ENCODE assay signal across 18 cellular contexts in the genomic region with DNA sequence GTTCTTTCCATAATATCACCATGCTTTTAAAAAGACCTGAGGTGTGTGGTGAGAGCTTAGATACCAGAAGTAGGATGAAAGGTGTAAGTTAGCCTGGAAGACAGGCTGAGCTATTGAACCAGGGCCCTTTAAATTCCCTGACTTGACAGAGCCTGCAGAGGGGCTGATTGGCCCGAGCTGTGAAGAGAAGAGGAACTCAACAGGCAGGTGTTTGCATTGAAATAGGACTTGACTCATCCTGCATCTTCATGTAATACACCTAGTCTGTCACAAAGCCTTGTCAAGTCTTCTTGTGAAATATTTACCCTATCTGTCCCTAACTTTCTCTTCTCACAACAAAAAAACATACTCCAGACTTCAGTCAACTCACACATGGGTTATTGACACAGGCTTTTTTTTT. TPM values are rescaled to one million over a fixed set of nuclear protein-coding genes. Genes with fewer than 3 reads are reported as not detected.
DNase-seq lines count a peak whose midpoint lies in the region; ATAC-seq, FAIRE-seq and TF ChIP-seq lines count a peak whose summit lies in the region.
"Had no signal": no experiment of that assay in that cellular context is flagged by ENCODE, and none has a peak within 500 bp of the region (broad histone marks: within the 10 kb centered on the region; RNA-seq: fewer than 3 reads in every experiment).

No MANE protein-coding gene starts in this region.

- peak; percentile 5 for DNase-seq in NCI-H146 (lab: John Stamatoyannopoulos, UW)
- DNase-seq in NCI-H146 treated with DMSO at 0.1 percent for 48 hours (lab: John Stamatoyannopoulos, UW; ENCODE audit: unreplicated experiment): no peak
- peak; percentile 41 for DNase-seq in H9
- peak in 1 of 4 experiments; percentile 30 for DNase-seq in K562 (ENCODE audit: extremely low read depth in 1 of 4, low spot score in 3 of 4)
- peak; percentile 54 for DNase-seq in iPS-NIHi7 (ENCODE audit: extremely low spot score)
- no peak for DNase-seq in HEK293T (ENCODE audit: extremely low spot score)
- no peak for DNase-seq in dorsolateral prefrontal cortex
- no peak for DNase-seq in activated CD4-positive, alpha-beta memory T cell treated with anti-CD3 and anti-CD28 coated beads for 36 hours
- DNase-seq: 8988T; BE2C; CD4-positive, alpha-beta T cell; HCEC 1CT; NCI-H1694; NCI-H2107; NCI-H345; NCI-H774 had no signal

- H4K8ac ChIP-seq in H9 (replicated peaks; ENCODE audit: insufficient read length, low read depth, low read length): no peak overlapping the region

- H4K20me1 ChIP-seq in H9 (ENCODE audit: control insufficient read depth, insufficient read depth, insufficient read length): no peaks in the 10 kb centered on the region
- H4K20me1 ChIP-seq in K562 (replicated peaks; ENCODE audit: control insufficient read depth, insufficient read depth, low read length): no peaks in the 10 kb centered on the region

- no peaks in the 10 kb centered on the region for H3K23me2 ChIP-seq in H9 (ENCODE audit: insufficient read length, low read depth, low read length, poor library complexity, severe bottlenecking)

- no peak overlapping the region for H2BK5ac ChIP-seq in H9 (ENCODE audit: insufficient read length, low read length)

- H2AFZ ChIP-seq in H9 (ENCODE audit: low read length): no peak overlapping the region
- H2AFZ ChIP-seq in K562 (ENCODE audit: low read depth, low read length): peak overlapping the region; percentile 65; the same call in 1 of the 2 replicates

- in situ Hi-C loops in K562 (cut with MboI): no loop called here

- peaks cover 2% of the 10 kb centered on the region; the same call in 1 of the 2 replicates for H3K27me3 ChIP-seq in H9 (ENCODE audit: insufficient read depth, low read length)
- no peaks in the 10 kb centered on the region for H3K27me3 ChIP-seq in K562 (ENCODE audit: control insufficient read depth in 2 of 2, insufficient read depth in 2 of 2, low read length in 2 of 2)
- no peaks in the 10 kb centered on the region for H3K27me3 ChIP-seq in dorsolateral prefrontal cortex
- H3K27me3 ChIP-seq: BE2C had no signal

- no peak overlapping the region for H3K27ac Mint-ChIP-seq in H9
- no peak overlapping the region for H3K27ac Mint-ChIP-seq in activated CD4-positive, alpha-beta memory T cell treated with anti-CD3 and anti-CD28 coated beads for 36 hours
- H3K27ac Mint-ChIP-seq: CD4-positive, alpha-beta T cell; T-helper 1 cell treated with Interleukin-12 subunit alpha and Interleukin-12 subunit beta and Interleukin-4 antibody, amounts not matched to agents 30 μg/mL and 1 μg/mL, for 36 hours had no signal

- no peak overlapping the region for H2BK15ac ChIP-seq in H9 (ENCODE audit: low read depth, low read length)

- TF ChIP-seq EP300 in K562 (IDR thresholded peaks at IDR 0.05; ENCODE audit: low read length): no peak

- H3K27ac ChIP-seq in H9 (ENCODE audit: insufficient read length, low read depth, low read length) (no peak overlapping the region), K562 (ENCODE audit: extremely low read depth, low read depth, low read length) (no peak overlapping the region), dorsolateral prefrontal cortex (no peak overlapping the region)

- H3K4me1 Mint-ChIP-seq in H9: peaks cover 0 to 5% of the 10 kb centered on the region in 2 experiments; a peak in 2 of 4 replicates
- H3K4me1 Mint-ChIP-seq in activated CD4-positive, alpha-beta memory T cell treated with anti-CD3 and anti-CD28 coated beads for 36 hours (ENCODE audit: low read depth): no peaks in the 10 kb centered on the region

- POLR2A ChIA-PET in K562 (lab: Yijun Ruan, JAX): interaction anchor here (0.8 to 8.3 kb wide), 3 partner anchors 14 to 881 kb away, joined by 4 to 84 read pairs (median 5); a partner anchor contains a TSS
- POLR2A ChIA-PET in HEK293T (lab: Yijun Ruan, JAX): interaction anchor here (1.2 kb wide), 1 partner anchor 16 kb away, joined by 4 read pairs; no protein-coding TSS in a partner anchor
- POLR2A ChIA-PET in activated CD4-positive, alpha-beta memory T cell treated with anti-CD3 and anti-CD28 coated beads for 36 hours (lab: Charles Lee): no interaction called here

- CTCF ChIA-PET in K562 (lab: Yijun Ruan, JAX; ENCODE audit: low intra/inter-chr PET ratio) (no interaction called here), HEK293T (lab: Yijun Ruan, JAX) (no interaction called here)
- CTCF ChIA-PET in activated CD4-positive, alpha-beta memory T cell treated with anti-CD3 and anti-CD28 coated beads for 36 hours (lab: Charles Lee): interaction anchor here (0.8 to 1.1 kb wide), 2 partner anchors 35 to 68 kb away, joined by 3 read pairs; no protein-coding TSS in a partner anchor

- no peak overlapping the region for H2BK12ac ChIP-seq in H9 (ENCODE audit: insufficient read length, low read depth, low read length)

- no peaks in the 10 kb centered on the region for H3K9me1 ChIP-seq in K562 (ENCODE audit: control insufficient read depth, insufficient read depth, low read length)

- no peaks in the 10 kb centered on the region for H3K36me3 ChIP-seq in K562 (ENCODE audit: control insufficient read depth, insufficient read depth, low read length)
- H3K36me3 ChIP-seq: BE2C had no signal

- peak; percentile 33 for ATAC-seq in K562

- no peak for TF ChIP-seq RAD21 in K562 (CRISPR knock-in tag; conservative IDR thresholded peaks at IDR 0.05 in 1 of 2, IDR thresholded peaks at IDR 0.05 in 1 of 2)

- TF ChIP-seq CTCF in H9 (conservative IDR thresholded peaks at IDR 0.05) (no peak), K562 (IDR thresholded peaks at IDR 0.05 in 2 of 3, conservative IDR thresholded peaks at IDR 0.05 in 1 of 3; ENCODE audit: insufficient read depth in 2 of 3, low read depth in 1 of 3, low read length in 3 of 3) (no peak), dorsolateral prefrontal cortex (IDR thresholded peaks at IDR 0.05 in 54 of 56, conservative IDR thresholded peaks at IDR 0.05 in 2 of 56; ENCODE audit: low read depth in 1 of 56, partially characterized antibody in 56 of 56) (no peak)

- no peak overlapping the region for H3K4me3 ChIP-seq in K562
- no peak overlapping the region for H3K4me3 ChIP-seq in dorsolateral prefrontal cortex

- no peak overlapping the region for H4K91ac ChIP-seq in H9 (ENCODE audit: insufficient read length, low read depth, low read length)

- H3K4me2 ChIP-seq in H9 (ENCODE audit: insufficient read depth, insufficient read length, low read length): no peak overlapping the region
- H3K4me2 ChIP-seq in K562 (ENCODE audit: insufficient read depth, low read length): no peak overlapping the region

- intact Hi-C loops in K562 (cut with micrococcal nuclease): no loop called here
- intact Hi-C loops in dorsolateral prefrontal cortex (cut with DNase I): no loop called here
- intact Hi-C loops in activated CD4-positive, alpha-beta memory T cell treated with anti-CD3 and anti-CD28 coated beads for 36 hours (cut with micrococcal nuclease): no loop called here

- no peak overlapping the region for H3K9ac ChIP-seq in H9 (ENCODE audit: extremely low read depth, insufficient read length, low read length)
- no peak overlapping the region for H3K9ac ChIP-seq in K562 (ENCODE audit: insufficient read depth in 1 of 2, low read depth in 2 of 2, low read length in 2 of 2)

- no peaks in the 10 kb centered on the region for H3K36me3 Mint-ChIP-seq in H9 (ENCODE audit: insufficient read depth in 1 of 3, low read depth in 3 of 3)
- H3K36me3 Mint-ChIP-seq in activated CD4-positive, alpha-beta memory T cell treated with anti-CD3 and anti-CD28 coated beads for 36 hours: no peaks in the 10 kb centered on the region

- H2AK5ac ChIP-seq in H9 (ENCODE audit: insufficient read length, low read length): no peak overlapping the region

- H3K23ac ChIP-seq in H9 (ENCODE audit: insufficient read length, low read depth, low read length): no peak overlapping the region

- FAIRE-seq in K562 (lab: Jason Lieb, UNC): no peak

- BruUV-seq in K562 (replicated peaks; lab: Mats Ljungman, UMichigan): no TSS peak

- no peak overlapping the region for H2BK20ac ChIP-seq in H9 (ENCODE audit: low read depth, low read length, poor library complexity, severe bottlenecking)

- H3K14ac ChIP-seq in H9 (ENCODE audit: insufficient read depth, low read length): no peak overlapping the region

- no peaks in the 10 kb centered on the region for H3K9me3 Mint-ChIP-seq in H9
- H3K9me3 Mint-ChIP-seq in activated CD4-positive, alpha-beta memory T cell treated with anti-CD3 and anti-CD28 coated beads for 36 hours: no peaks in the 10 kb centered on the region
- H3K9me3 Mint-ChIP-seq: CD4-positive, alpha-beta T cell; T-helper 1 cell treated with Interleukin-12 subunit alpha and Interleukin-12 subunit beta and Interleukin-4 antibody, amounts not matched to agents 30 μg/mL and 1 μg/mL, for 36 hours had no signal

- no peaks in the 10 kb centered on the region for H3K79me1 ChIP-seq in H9 (ENCODE audit: insufficient read depth, low read depth, low read length, poor library complexity, severe bottlenecking)

- H3K4me1 ChIP-seq in H9 (ENCODE audit: insufficient read depth, low read length) (no peaks in the 10 kb centered on the region), K562 (replicated peaks in 1 of 2; ENCODE audit: control insufficient read depth in 2 of 2, insufficient read depth in 2 of 2, low read length in 2 of 2) (peaks cover 16 to 39% of the 10 kb centered on the region in 2 experiments)
- H3K4me1 ChIP-seq: BE2C had no signal

- no peak overlapping the region for H3K18ac ChIP-seq in H9 (ENCODE audit: insufficient read length, low read depth, low read length)

- no peak overlapping the region for H4K5ac ChIP-seq in H9 (ENCODE audit: insufficient read length, low read depth, low read length)

- peaks cover 93% of the 10 kb centered on the region for H3K27me3 Mint-ChIP-seq in H9 (ENCODE audit: low read depth)
- H3K27me3 Mint-ChIP-seq in activated CD4-positive, alpha-beta memory T cell treated with anti-CD3 and anti-CD28 coated beads for 36 hours: peaks cover 6% of the 10 kb centered on the region

- H3K9me3 ChIP-seq in H9 (ENCODE audit: control insufficient read depth, low read depth, low read length): no peaks in the 10 kb centered on the region
- no peaks in the 10 kb centered on the region for H3K9me3 ChIP-seq in K562 (replicated peaks; ENCODE audit: control insufficient read depth, insufficient read depth, low read depth, low read length)
- H3K9me3 ChIP-seq: BE2C had no signal

- no CpG with 5 or more reads among the region's 1 CpG for WGBS in H9 (ENCODE audit: extremely low coverage, insufficient read length, low lambda C conversion rate)
- 0% methylated on average over 1 of the region's 1 CpG for WGBS in K562 (ENCODE audit: insufficient coverage, low coverage, missing lambda C conversion rate)

- H3K79me2 ChIP-seq in H9 (ENCODE audit: insufficient read depth, low read length) (no peaks in the 10 kb centered on the region), K562 (ENCODE audit: control insufficient read depth, insufficient read depth, low read length) (peaks cover 9% of the 10 kb centered on the region; the same call in 1 of the 3 replicates)

- H3K4ac ChIP-seq in H9 (ENCODE audit: low read depth, low read length): no peak overlapping the region

- TF ChIP-seq POLR2A in K562 (conservative IDR thresholded peaks at IDR 0.05): no peak

- no peak overlapping the region for H2BK120ac ChIP-seq in H9 (ENCODE audit: low read depth, low read length, poor library complexity, severe bottlenecking)

- H3T11ph ChIP-seq in H9 (ENCODE audit: low read length): no peak overlapping the region

- H3K4me3 Mint-ChIP-seq in H9: no peak overlapping the region
- H3K4me3 Mint-ChIP-seq in activated CD4-positive, alpha-beta memory T cell treated with anti-CD3 and anti-CD28 coated beads for 36 hours: no peak overlapping the region
- H3K4me3 Mint-ChIP-seq: CD4-positive, alpha-beta T cell; T-helper 1 cell treated with Interleukin-12 subunit alpha and Interleukin-12 subunit beta and Interleukin-4 antibody, amounts not matched to agents 30 μg/mL and 1 μg/mL, for 36 hours had no signal

- H3K56ac ChIP-seq in H9 (ENCODE audit: insufficient read length, low read depth, low read length): no peak overlapping the region

RNA-seq across cellular contexts. Expression of a gene that starts 16.6 kb away (rescaled TPM):
- total RNA-seq in H9 (2021) (91.6 and 100.0 TPM in 2 replicates), K562 (2014; rRNA removed) (90.3 and 90.7 TPM in 2 replicates), K562 (2014; rRNA removed; fragmentation: Illumina TruSeq; extraction: Trizol) (80.3 and 96.1 TPM in 2 replicates), K562 (2015; rRNA removed; fragmentation: Illumina TruSeq; extraction: Trizol) (68.9 and 78.4 TPM in 2 replicates), K562 (2021) (384 and 454 TPM in 2 replicates), dorsolateral prefrontal cortex (100 to 1,000 TPM in 12 of 120 experiments, 10 to 100 TPM in 108; 41.2 to 135 (median 66.8) TPM)
- total RNA-seq in K562 (2011; cell fraction: chromatin; rRNA removed; ENCODE audit: low replicate concordance): 103 and 181 TPM in 2 replicates
- 53.9 and 79.2 TPM in 2 replicates for total RNA-seq in K562 (2011; cell fraction: nucleolus; rRNA removed)
- 96.2 and 106 TPM in 2 replicates for total RNA-seq in K562 (2011; cell fraction: nucleoplasm; rRNA removed)
- polyA plus RNA-seq in K562 (2011; rRNA removed) (135 and 147 TPM in 2 replicates), K562 (2014; fragmentation: Illumina TruSeq; extraction: Trizol) (711 and 815 TPM in 2 replicates), K562 (2014; fragmentation: Nextera tagmentation; extraction: Ambion mirVana) (100 to 1,000 TPM in 1 of 2 experiments, 10 to 100 TPM in 1; 87.2 to 141 TPM), K562 (2014; rRNA removed) (331 and 380 TPM in 2 replicates)
- 19.4 and 46.5 TPM in 2 replicates for polyA plus RNA-seq in K562 (2011; cell fraction: cytosol; rRNA removed)
- polyA plus RNA-seq in K562 (2011; cell fraction: nucleus; rRNA removed): 41.5 and 53.7 TPM in 2 replicates
- 595 and 725 TPM in 2 replicates for polyA plus RNA-seq in K562 (2012)
- 117 and 146 TPM in 2 replicates for polyA minus RNA-seq in K562 (2011; rRNA and poly(A)+ RNA removed)
- 105 and 106 TPM in 2 replicates for polyA minus RNA-seq in K562 (2011; cell fraction: cytosol; rRNA and poly(A)+ RNA removed)
- polyA minus RNA-seq in K562 (2011; cell fraction: nucleus; rRNA and poly(A)+ RNA removed): 31.2 and 52.8 TPM in 2 replicates
- 100 to 1,000 TPM; 352 to 358 TPM for total RNA-seq in activated CD4-positive, alpha-beta memory T cell treated with anti-CD3 and anti-CD28 coated beads for 36 hours

RNA-seq across cellular contexts. Expression of a gene that starts 28.5 kb away (rescaled TPM):
- total RNA-seq in H9 (2021) (not detected in 2 replicates), K562 (2014; rRNA removed) (107 and 116 TPM in 2 replicates), K562 (2014; rRNA removed; fragmentation: Illumina TruSeq; extraction: Trizol) (182 and 209 TPM in 2 replicates), K562 (2015; rRNA removed; fragmentation: Illumina TruSeq; extraction: Trizol) (54.3 and 56.3 TPM in 2 replicates), K562 (2021) (101 and 104 TPM in 2 replicates), dorsolateral prefrontal cortex (1 to 10 TPM in 1 of 120 experiments, under 1 TPM in 48, not detected in 71; 0.16 to 1.3 (median 0.32) TPM)
- 11.3 and 87.8 TPM in 2 replicates for total RNA-seq in K562 (2011; cell fraction: chromatin; rRNA removed; ENCODE audit: low replicate concordance)
- 10.7 and 21.2 TPM in 2 replicates for total RNA-seq in K562 (2011; cell fraction: nucleolus; rRNA removed)
- total RNA-seq in K562 (2011; cell fraction: nucleoplasm; rRNA removed): 28.6 and 33.8 TPM in 2 replicates
- polyA plus RNA-seq in K562 (2011; rRNA removed) (104 and 197 TPM in 2 replicates), K562 (2014; fragmentation: Illumina TruSeq; extraction: Trizol) (183 and 258 TPM in 2 replicates), K562 (2014; fragmentation: Nextera tagmentation; extraction: Ambion mirVana) (100 to 1,000 TPM; 110 to 156 TPM), K562 (2014; rRNA removed) (124 and 137 TPM in 2 replicates)
- polyA plus RNA-seq in K562 (2011; cell fraction: cytosol; rRNA removed): 25.0 and 35.1 TPM in 2 replicates
- polyA plus RNA-seq in K562 (2011; cell fraction: nucleus; rRNA removed): 20.7 and 23.5 TPM in 2 replicates
- polyA plus RNA-seq in K562 (2012): 22.3 and 42.9 TPM in 2 replicates
- polyA minus RNA-seq in K562 (2011; rRNA and poly(A)+ RNA removed): 106 and 117 TPM in 2 replicates
- polyA minus RNA-seq in K562 (2011; cell fraction: cytosol; rRNA and poly(A)+ RNA removed): 22.3 and 41.9 TPM in 2 replicates
- polyA minus RNA-seq in K562 (2011; cell fraction: nucleus; rRNA and poly(A)+ RNA removed): 10.1 and 16.6 TPM in 2 replicates
- under 1 TPM; 0.69 to 0.99 TPM for total RNA-seq in activated CD4-positive, alpha-beta memory T cell treated with anti-CD3 and anti-CD28 coated beads for 36 hours
- total RNA-seq: RPMI7951 had no signal

RNA-seq across cellular contexts. Expression of a gene that starts 44.2 kb away (rescaled TPM):
- total RNA-seq in H9 (2021): 8.0 and 8.6 TPM in 2 replicates
- total RNA-seq in K562 (2011; cell fraction: chromatin; rRNA removed; ENCODE audit: low replicate concordance): 9.3 and 20.1 TPM in 2 replicates
- total RNA-seq in K562 (2011; cell fraction: nucleolus; rRNA removed): 6.6 and 6.7 TPM in 2 replicates
- total RNA-seq in K562 (2011; cell fraction: nucleoplasm; rRNA removed): 8.8 and 9.2 TPM in 2 replicates
- total RNA-seq in K562 (2014; rRNA removed): 16.2 and 16.7 TPM in 2 replicates
- total RNA-seq in K562 (2014; rRNA removed; fragmentation: Illumina TruSeq; extraction: Trizol): 16.2 and 18.4 TPM in 2 replicates
- 22.4 and 22.9 TPM in 2 replicates for total RNA-seq in K562 (2015; rRNA removed; fragmentation: Illumina TruSeq; extraction: Trizol)
- total RNA-seq in K562 (2021): 12.2 and 12.5 TPM in 2 replicates
- polyA plus RNA-seq in K562 (2011; rRNA removed): 14.2 and 16.3 TPM in 2 replicates
- 8.2 and 12.4 TPM in 2 replicates for polyA plus RNA-seq in K562 (2011; cell fraction: cytosol; rRNA removed)
- 10.3 and 14.4 TPM in 2 replicates for polyA plus RNA-seq in K562 (2011; cell fraction: nucleus; rRNA removed)
- 8.9 and 10.4 TPM in 2 replicates for polyA plus RNA-seq in K562 (2012)
- 17.2 and 20.0 TPM in 2 replicates for polyA plus RNA-seq in K562 (2014; fragmentation: Illumina TruSeq; extraction: Trizol)
- polyA plus RNA-seq in K562 (2014; fragmentation: Nextera tagmentation; extraction: Ambion mirVana): 10 to 100 TPM in 1 of 2 experiments, 1 to 10 TPM in 1; 5.6 to 12.8 TPM
- polyA plus RNA-seq in K562 (2014; rRNA removed): 17.2 and 18.4 TPM in 2 replicates
- polyA minus RNA-seq in K562 (2011; rRNA and poly(A)+ RNA removed): 23.2 and 23.8 TPM in 2 replicates
- 5.8 and 8.6 TPM in 2 replicates for polyA minus RNA-seq in K562 (2011; cell fraction: cytosol; rRNA and poly(A)+ RNA removed)
- polyA minus RNA-seq in K562 (2011; cell fraction: nucleus; rRNA and poly(A)+ RNA removed): 5.1 and 8.1 TPM in 2 replicates
- total RNA-seq in dorsolateral prefrontal cortex: 10 to 100 TPM in 118 of 120 experiments, 1 to 10 TPM in 2; 8.6 to 30.0 (median 17.0) TPM
- 10 to 100 TPM; 13.3 to 13.4 TPM for total RNA-seq in activated CD4-positive, alpha-beta memory T cell treated with anti-CD3 and anti-CD28 coated beads for 36 hours

Comparison
In these comparisons a context has a peak if more than half of its experiments do, and no peak if none do; other contexts are left out.
1. DNase-seq: peak in NCI-H146 (single experiment), H9 (single experiment) and iPS-NIHi7 (single experiment); none in NCI-H146 treated with DMSO at 0.1 percent for 48 hours (single experiment), HEK293T (single experiment), dorsolateral prefrontal cortex (0 of 10) and activated CD4-positive, alpha-beta memory T cell treated with anti-CD3 and anti-CD28 coated beads for 36 hours (single experiment).
2. RNA of a gene that starts 28.5 kb away (total RNA-seq): 10.7 to 209 TPM in K562; 0.69 to 0.99 TPM in activated CD4-positive, alpha-beta memory T cell treated with anti-CD3 and anti-CD28 coated beads for 36 hours, 0.16 to 1.3 TPM in dorsolateral prefrontal cortex and not detected in H9; every median in the first group is over 4 times any median in the second.